9 cellular contexts compared by ENCODE assay signal in genomic region chr2:48110497-48110896, GRCh38.
DNase-seq lines count a peak whose midpoint lies in the region; ATAC-seq and TF ChIP-seq lines count a peak whose summit lies in the region.
"Had no signal": no experiment of that assay in that cellular context is flagged by ENCODE, and none has a peak within 500 bp of the region (broad histone marks: within the 10 kb centered on the region; RNA-seq: fewer than 3 reads in every experiment).

No MANE protein-coding gene starts in this region.

- H2AFZ ChIP-seq in hepatocyte = no peak overlapping the region

- H3K9me3 ChIP-seq in T-helper 17 cell (ENCODE audit: control insufficient read depth, low read length, poor library complexity, severe bottlenecking) = no peaks in the 10 kb centered on the region
- no peaks in the 10 kb centered on the region for H3K9me3 ChIP-seq in hepatocyte (ENCODE audit: low read depth)
- H3K9me3 ChIP-seq in skeletal muscle satellite cell (replicated peaks; ENCODE audit: low read length) = no peaks in the 10 kb centered on the region
- no peaks in the 10 kb centered on the region for H3K9me3 ChIP-seq in aorta (ENCODE audit: control insufficient read depth, low read length)
- H3K9me3 ChIP-seq: MG63 had no signal

- H3K4me2 ChIP-seq in hepatocyte = peak overlapping the region; percentile 81
- peak overlapping the region; percentile 96 for H3K4me2 ChIP-seq in skeletal muscle satellite cell (ENCODE audit: low read length)

- intact Hi-C loops in aorta (cut with DNase I) = no loop called here

- H3K4me1 Mint-ChIP-seq in activated naive CD4-positive, alpha-beta T cell treated with anti-CD3 and anti-CD28 coated beads, Interleukin-2, amount 50 U/mL, for 24 hours = peaks cover 49% of the 10 kb centered on the region
- H3K4me1 Mint-ChIP-seq in T-helper 17 cell = peaks cover 26% of the 10 kb centered on the region

- WGBS in hepatocyte (ENCODE audit: low lambda C conversion rate, missing lambda C conversion rate) = 60% methylated on average over 4 of the region's 4 CpGs
- WGBS in aorta, 2 donors = 78 to 86% methylated on average over 4 of the region's 4 CpGs

- no peaks in the 10 kb centered on the region for H4K20me1 ChIP-seq in hepatocyte (ENCODE audit: insufficient read depth, poor library complexity, severe bottlenecking)

- H3K27me3 Mint-ChIP-seq in activated naive CD4-positive, alpha-beta T cell treated with anti-CD3 and anti-CD28 coated beads, Interleukin-2, amount 50 U/mL, for 24 hours = no peaks in the 10 kb centered on the region
- no peaks in the 10 kb centered on the region for H3K27me3 Mint-ChIP-seq in T-helper 17 cell

- H3K79me2 ChIP-seq in hepatocyte = no peaks in the 10 kb centered on the region

- H3K36me3 ChIP-seq in hepatocyte (replicated peaks; ENCODE audit: insufficient read depth, low read depth) = no peaks in the 10 kb centered on the region
- H3K36me3 ChIP-seq in skeletal muscle satellite cell (ENCODE audit: insufficient read depth, low read length) = no peaks in the 10 kb centered on the region
- no peaks in the 10 kb centered on the region for H3K36me3 ChIP-seq in aorta (ENCODE audit: control insufficient read depth in 1 of 2, insufficient read depth in 2 of 2, low read length in 1 of 2)
- H3K36me3 ChIP-seq: MG63 had no signal

- H3K36me3 Mint-ChIP-seq in activated naive CD4-positive, alpha-beta T cell treated with anti-CD3 and anti-CD28 coated beads, Interleukin-2, amount 50 U/mL, for 24 hours = no peaks in the 10 kb centered on the region
- no peaks in the 10 kb centered on the region for H3K36me3 Mint-ChIP-seq in activated naive CD4-positive, alpha-beta T cell treated with anti-CD3 and anti-CD28 coated beads, Interleukin-2, amount 50 U/mL, for 72 hours
- H3K36me3 Mint-ChIP-seq in T-helper 17 cell (ENCODE audit: low read depth) = no peaks in the 10 kb centered on the region

- peak overlapping the region; percentile 92 for H3K4me3 Mint-ChIP-seq in activated naive CD4-positive, alpha-beta T cell treated with anti-CD3 and anti-CD28 coated beads, Interleukin-2, amount 50 U/mL, for 24 hours
- peak overlapping the region; percentile 91 for H3K4me3 Mint-ChIP-seq in T-helper 17 cell

- no peak for DNase-seq in activated naive CD4-positive, alpha-beta T cell treated with anti-CD3 and anti-CD28 coated beads, Interleukin-2, amount 50 U/mL, for 72 hours (ENCODE audit: low spot score in 2 of 2)
- DNase-seq in T-helper 17 cell (no peak), hepatocyte (ENCODE audit: low spot score) (no peak), aorta (no peak)

- no peak for TF ChIP-seq CTCF in hepatocyte (IDR thresholded peaks at IDR 0.05; ENCODE audit: poor library complexity)

- H3K4me1 ChIP-seq in hepatocyte (ENCODE audit: insufficient read depth) = peaks cover 41% of the 10 kb centered on the region
- H3K4me1 ChIP-seq in skeletal muscle satellite cell (ENCODE audit: control insufficient read depth, insufficient read depth, low read length) = peaks cover 31% of the 10 kb centered on the region
- H3K4me1 ChIP-seq in aorta (ENCODE audit: control insufficient read depth in 1 of 2, insufficient read depth in 2 of 2, low read length in 2 of 2) = no peaks in the 10 kb centered on the region

- ATAC-seq in activated naive CD4-positive, alpha-beta T cell treated with anti-CD3 and anti-CD28 coated beads, Interleukin-2, amount 50 U/mL, for 72 hours = no peak
- ATAC-seq in T-helper 17 cell = no peak
- no peak for ATAC-seq in GM21737 (IDR thresholded peaks at IDR 0.05; ENCODE audit: unreplicated experiment)
- no peak for ATAC-seq in aorta (ENCODE audit: low FRiP score)
- ATAC-seq in GM18520 (IDR thresholded peaks at IDR 0.05; ENCODE audit: unreplicated experiment) = no peak

- H3K27ac Mint-ChIP-seq in activated naive CD4-positive, alpha-beta T cell treated with anti-CD3 and anti-CD28 coated beads, Interleukin-2, amount 50 U/mL, for 24 hours = no peak overlapping the region
- H3K27ac Mint-ChIP-seq in activated naive CD4-positive, alpha-beta T cell treated with anti-CD3 and anti-CD28 coated beads, Interleukin-2, amount 50 U/mL, for 72 hours = peak overlapping the region in 1 of 2 donors; percentile 83
- H3K27ac Mint-ChIP-seq in T-helper 17 cell = peak overlapping the region; percentile 51

- H3K27ac ChIP-seq in hepatocyte = peak overlapping the region; percentile 97
- H3K27ac ChIP-seq in aorta (ENCODE audit: low read depth in 1 of 2, low read length in 2 of 2) = no peak overlapping the region

- H3K9me2 ChIP-seq in hepatocyte (replicated peaks; ENCODE audit: insufficient read depth) = no peaks in the 10 kb centered on the region

- H3K9ac ChIP-seq in skeletal muscle satellite cell (ENCODE audit: low read depth, low read length) = peak overlapping the region; percentile 95

- H3K4me3 ChIP-seq in hepatocyte = no peak overlapping the region
- H3K4me3 ChIP-seq in skeletal muscle satellite cell (ENCODE audit: low read length) = no peak overlapping the region
- H3K4me3 ChIP-seq in aorta (ENCODE audit: low read length in 2 of 2) = no peak overlapping the region

- no peaks in the 10 kb centered on the region for H3K9me3 Mint-ChIP-seq in activated naive CD4-positive, alpha-beta T cell treated with anti-CD3 and anti-CD28 coated beads, Interleukin-2, amount 50 U/mL, for 24 hours
- H3K9me3 Mint-ChIP-seq in activated naive CD4-positive, alpha-beta T cell treated with anti-CD3 and anti-CD28 coated beads, Interleukin-2, amount 50 U/mL, for 72 hours = peaks cover 0 to 5% of the 10 kb centered on the region in 2 donors

- no peaks in the 10 kb centered on the region for H3K27me3 ChIP-seq in hepatocyte
- H3K27me3 ChIP-seq in skeletal muscle satellite cell (ENCODE audit: control insufficient read depth, insufficient read depth, low read length) = no peaks in the 10 kb centered on the region
- no peaks in the 10 kb centered on the region for H3K27me3 ChIP-seq in aorta (ENCODE audit: control insufficient read depth in 1 of 2, insufficient read depth in 2 of 2, low read length in 1 of 2)
- H3K27me3 ChIP-seq: MG63 had no signal
